16 cellular contexts compared by ENCODE assay signal in the genomic region with DNA sequence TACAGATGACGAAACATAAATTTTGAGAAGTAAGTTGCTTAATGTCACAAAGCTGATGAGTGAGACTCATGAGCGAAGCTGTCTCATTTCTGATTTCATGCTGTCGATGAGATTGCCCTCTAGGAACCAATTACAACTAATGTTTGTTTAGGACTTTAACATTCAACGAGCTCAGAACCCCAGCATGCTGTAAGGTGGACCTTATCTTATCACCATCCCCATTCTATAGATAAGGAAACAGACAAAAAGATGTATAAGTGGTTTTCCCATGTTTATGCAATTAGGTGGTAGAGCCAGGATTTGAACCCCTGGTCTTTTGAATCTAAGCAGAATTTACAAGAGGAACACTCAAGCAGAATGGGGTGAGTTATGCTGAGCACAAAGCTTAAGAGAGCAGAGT. TPM values are rescaled to one million over a fixed set of nuclear protein-coding genes. Genes with fewer than 3 reads are reported as not detected.
"Had no signal": no experiment of that assay in that cellular context is flagged by ENCODE, and none has a peak within 500 bp of the region (broad histone marks: within the 10 kb centered on the region; RNA-seq: fewer than 3 reads in every experiment).

No MANE protein-coding gene starts in this region.

- H3K9me3 Mint-ChIP-seq: activated naive CD8-positive, alpha-beta T cell treated with anti-CD3 and anti-CD28 coated beads, Interleukin-2, amount 10 ng/mL, durations not matched to agents 7 days and 5 days; central memory CD8-positive, alpha-beta T cell; naive B cell; neural progenitor cell; stimulated activated naive CD8-positive, alpha-beta T cell treated with anti-CD3 and anti-CD28 coated beads, Interleukin-15, amount 100 ng/mL, for 72 hours had no signal

- H3K27ac Mint-ChIP-seq: activated naive CD8-positive, alpha-beta T cell treated with anti-CD3 and anti-CD28 coated beads, Interleukin-2, amount 10 ng/mL, durations not matched to agents 7 days and 5 days; naive B cell; neural progenitor cell; progenitor cell of endocrine pancreas; stimulated activated naive CD8-positive, alpha-beta T cell treated with anti-CD3 and anti-CD28 coated beads, Interleukin-15, amount 100 ng/mL, for 72 hours had no signal

- H3K36me3 ChIP-seq: colonic mucosa, left lung, neural progenitor cell, right atrium auricular region, upper lobe of left lung had no signal

- H3K4me2 ChIP-seq: neural progenitor cell had no signal

- H3K9me3 ChIP-seq: colonic mucosa, left lung, right atrium auricular region, upper lobe of left lung had no signal

- H3K4me1 Mint-ChIP-seq: activated naive CD8-positive, alpha-beta T cell treated with anti-CD3 and anti-CD28 coated beads, Interleukin-2, amount 10 ng/mL, durations not matched to agents 7 days and 5 days; central memory CD8-positive, alpha-beta T cell; naive B cell; neural progenitor cell; stimulated activated naive CD8-positive, alpha-beta T cell treated with anti-CD3 and anti-CD28 coated beads, Interleukin-15, amount 100 ng/mL, for 72 hours had no signal

- H3K36me3 Mint-ChIP-seq: activated naive CD8-positive, alpha-beta T cell treated with anti-CD3 and anti-CD28 coated beads, Interleukin-2, amount 10 ng/mL, durations not matched to agents 7 days and 5 days; naive B cell; neural progenitor cell had no signal

- H3K4me3 ChIP-seq: colonic mucosa, left lung, neural progenitor cell, right atrium auricular region, upper lobe of left lung had no signal

- H3K27me3 ChIP-seq: colonic mucosa, left lung, neural progenitor cell, right atrium auricular region, upper lobe of left lung had no signal

- H3K9ac ChIP-seq: neural progenitor cell had no signal

- H3K4me3 Mint-ChIP-seq: activated naive CD8-positive, alpha-beta T cell treated with anti-CD3 and anti-CD28 coated beads, Interleukin-2, amount 10 ng/mL, durations not matched to agents 7 days and 5 days; central memory CD8-positive, alpha-beta T cell; naive B cell; neural progenitor cell; stimulated activated naive CD8-positive, alpha-beta T cell treated with anti-CD3 and anti-CD28 coated beads, Interleukin-15, amount 100 ng/mL, for 72 hours had no signal

- H2AFZ ChIP-seq: neural progenitor cell had no signal

- H3K4me1 ChIP-seq: colonic mucosa, neural progenitor cell, right atrium auricular region had no signal

- DNase-seq: activated CD4-positive, alpha-beta T cell treated with anti-CD3 and anti-CD28 coated beads, Interleukin-2, amount 50 U/mL, for 4 hours; activated naive CD4-positive, alpha-beta T cell; activated naive CD8-positive, alpha-beta T cell treated with anti-CD3 and anti-CD28 coated beads, Interleukin-2, amount 10 ng/mL, durations not matched to agents 7 days and 5 days; glutamatergic neuron; hypothalamus; left lung; naive B cell; stimulated activated naive CD8-positive, alpha-beta T cell treated with anti-CD3 and anti-CD28 coated beads, Interleukin-15, amount 100 ng/mL, for 72 hours; upper lobe of left lung had no signal

- H3K27ac ChIP-seq: colonic mucosa, foreskin keratinocyte, left lung, neural progenitor cell, right atrium auricular region had no signal

- ATAC-seq: stimulated activated naive CD8-positive, alpha-beta T cell treated with anti-CD3 and anti-CD28 coated beads, Interleukin-15, amount 100 ng/mL, for 72 hours had no signal

RNA-seq across cellular contexts. Expression of a gene that starts 23.0 kb away (rescaled TPM):
- total RNA-seq: T-helper 1 cell treated with Interleukin-12 subunit alpha and Interleukin-12 subunit beta and Interleukin-4 antibody, amounts not matched to agents 30 ng/mL and 1 ng/mL, for 36 hours had no signal
